8 cellular contexts compared by ENCODE assay signal in genomic region chr2:206160124-206160806, GRCh38. TPM values are rescaled to one million over a fixed set of nuclear protein-coding genes. Genes with fewer than 3 reads are reported as not detected.
A peak's percentile ranks its signal among the peaks of the same experiment; 100 is the strongest.
DNase-seq lines count a peak whose midpoint lies in the region; ATAC-seq and TF ChIP-seq lines count a peak whose summit lies in the region.

No MANE protein-coding gene starts in this region.

- no peaks in the 10 kb centered on the region for H3K9me3 Mint-ChIP-seq in IgD-negative memory B cell
- H3K9me3 Mint-ChIP-seq in activated T-helper 17 cell treated with anti-CD3 and anti-CD28 coated beads, Interleukin-2, amount 50 U/mL, for 72 hours = no peaks in the 10 kb centered on the region

- peaks cover 6% of the 10 kb centered on the region for H3K36me3 Mint-ChIP-seq in IgD-negative memory B cell
- peaks cover 67% of the 10 kb centered on the region for H3K36me3 Mint-ChIP-seq in activated T-helper 17 cell treated with anti-CD3 and anti-CD28 coated beads, Interleukin-2, amount 50 U/mL, for 72 hours (ENCODE audit: low read depth)

- H3K4me1 ChIP-seq in heart left ventricle = peaks cover 3 to 37% (median 31%) of the 10 kb centered on the region in 12 donors
- H3K4me1 ChIP-seq in rectal smooth muscle tissue (ENCODE audit: control insufficient read depth, insufficient read depth, low read length) = peaks cover 3% of the 10 kb centered on the region

- peak overlapping the region; percentile 98 to 100 (median 98) for H3K27ac Mint-ChIP-seq in IgD-negative memory B cell
- H3K27ac Mint-ChIP-seq in activated T-helper 17 cell treated with anti-CD3 and anti-CD28 coated beads, Interleukin-2, amount 50 U/mL, for 72 hours = peak overlapping the region; percentile 98

- ATAC-seq in GM21717 (IDR thresholded peaks at IDR 0.05; ENCODE audit: unreplicated experiment) = peak; percentile 54
- no peak for ATAC-seq in activated T-helper 17 cell treated with anti-CD3 and anti-CD28 coated beads, Interleukin-2, amount 50 U/mL, for 72 hours (replicated peaks)
- peak in 1 of 4 donors; percentile 59 for ATAC-seq in heart left ventricle

- H3K4me1 Mint-ChIP-seq in IgD-negative memory B cell = peaks cover 30 to 45% (median 43%) of the 10 kb centered on the region in 3 donors
- peaks cover 36% of the 10 kb centered on the region for H3K4me1 Mint-ChIP-seq in activated T-helper 17 cell treated with anti-CD3 and anti-CD28 coated beads, Interleukin-2, amount 50 U/mL, for 72 hours

- TF ChIP-seq POLR2A in heart left ventricle (IDR thresholded peaks at IDR 0.05) = no peak

- peak overlapping the region; percentile 83 to 99 (median 96) for H3K27ac ChIP-seq in heart left ventricle
- peak overlapping the region; percentile 89 for H3K27ac ChIP-seq in rectal smooth muscle tissue (ENCODE audit: low read depth, low read length)

- H3K4me3 ChIP-seq in heart left ventricle (peak overlapping the region; percentile 54 to 96 (median 86)), rectal smooth muscle tissue (ENCODE audit: low read length) (peak overlapping the region; percentile 77)

- H3K27me3 Mint-ChIP-seq in IgD-negative memory B cell = no peaks in the 10 kb centered on the region
- no peaks in the 10 kb centered on the region for H3K27me3 Mint-ChIP-seq in activated T-helper 17 cell treated with anti-CD3 and anti-CD28 coated beads, Interleukin-2, amount 50 U/mL, for 72 hours

- intact Hi-C loops in heart left ventricle (cut with DNase I) = loop anchor here in 7 of 10 donors (5.0 to 10.0 kb wide), 6 partner anchors 95 to 285 kb away; partner anchors contain the start of genes ADAM23 (in 2 of the 7) and ZDBF2 (in 2 of the 7)

- H3K9me3 ChIP-seq in heart left ventricle = no peaks in the 10 kb centered on the region

- H3K4me3 Mint-ChIP-seq in IgD-negative memory B cell = peak overlapping the region; percentile 99 to 100 (median 100)
- peak overlapping the region; percentile 95 for H3K4me3 Mint-ChIP-seq in activated T-helper 17 cell treated with anti-CD3 and anti-CD28 coated beads, Interleukin-2, amount 50 U/mL, for 72 hours

- H3K9ac ChIP-seq in rectal smooth muscle tissue (ENCODE audit: low read length) = peak overlapping the region; percentile 64

- no peak for TF ChIP-seq CTCF in heart left ventricle (IDR thresholded peaks at IDR 0.05)

- H3K27me3 ChIP-seq in heart left ventricle = no peaks in the 10 kb centered on the region
- no peaks in the 10 kb centered on the region for H3K27me3 ChIP-seq in rectal smooth muscle tissue (ENCODE audit: control insufficient read depth, insufficient read depth, low read length)

- DNase-seq in NCI-H1092 treated with DMSO at 0.1 percent for 48 hours (lab: John Stamatoyannopoulos, UW) = peak; percentile 50
- no peak for DNase-seq in NCI-H1092 (lab: John Stamatoyannopoulos, UW)
- DNase-seq in heart left ventricle = no peak
- no peak for DNase-seq in NCI-H446 (lab: John Stamatoyannopoulos, UW)

- H3K36me3 ChIP-seq in heart left ventricle = peaks cover 0 to 48% (median 40%) of the 10 kb centered on the region in 9 donors
- H3K36me3 ChIP-seq in rectal smooth muscle tissue (ENCODE audit: control insufficient read depth, insufficient read depth, low read length) = peaks cover 8% of the 10 kb centered on the region

- 6 to 8% (median 7%) methylated on average over 27 to 31 of the region's 31 CpGs for WGBS in heart left ventricle, 4 donors

RNA-seq across cellular contexts. Expression of gene EEF1B2, which starts 0.6 kb away (rescaled TPM):
- 1,100 TPM for polyA plus RNA-seq in IgD-negative memory B cell
- total RNA-seq in activated T-helper 17 cell treated with anti-CD3 and anti-CD28 coated beads, Interleukin-2, amount 50 U/mL, for 72 hours = 100 to 1,000 TPM; 935 to 972 TPM
- 100 to 1,000 TPM; 123 to 326 (median 244) TPM for total RNA-seq in heart left ventricle
- 100 to 1,000 TPM; 208 to 820 TPM for polyA plus RNA-seq in heart left ventricle

RNA-seq across cellular contexts. Expression of gene NDUFS1, which starts 1.0 kb away (rescaled TPM):
- 24.3 TPM for polyA plus RNA-seq in IgD-negative memory B cell
- total RNA-seq in activated T-helper 17 cell treated with anti-CD3 and anti-CD28 coated beads, Interleukin-2, amount 50 U/mL, for 72 hours = 100 to 1,000 TPM in 1 of 2 donors, 10 to 100 TPM in 1; 63.8 to 104 TPM
- 100 to 1,000 TPM; 302 to 804 (median 536) TPM for total RNA-seq in heart left ventricle
- polyA plus RNA-seq in heart left ventricle = 100 to 1,000 TPM in 1 of 2 donors, 10 to 100 TPM in 1; 97.0 to 168 TPM
